1 cellular context compared by ENCODE assay signal in the genomic region with DNA sequence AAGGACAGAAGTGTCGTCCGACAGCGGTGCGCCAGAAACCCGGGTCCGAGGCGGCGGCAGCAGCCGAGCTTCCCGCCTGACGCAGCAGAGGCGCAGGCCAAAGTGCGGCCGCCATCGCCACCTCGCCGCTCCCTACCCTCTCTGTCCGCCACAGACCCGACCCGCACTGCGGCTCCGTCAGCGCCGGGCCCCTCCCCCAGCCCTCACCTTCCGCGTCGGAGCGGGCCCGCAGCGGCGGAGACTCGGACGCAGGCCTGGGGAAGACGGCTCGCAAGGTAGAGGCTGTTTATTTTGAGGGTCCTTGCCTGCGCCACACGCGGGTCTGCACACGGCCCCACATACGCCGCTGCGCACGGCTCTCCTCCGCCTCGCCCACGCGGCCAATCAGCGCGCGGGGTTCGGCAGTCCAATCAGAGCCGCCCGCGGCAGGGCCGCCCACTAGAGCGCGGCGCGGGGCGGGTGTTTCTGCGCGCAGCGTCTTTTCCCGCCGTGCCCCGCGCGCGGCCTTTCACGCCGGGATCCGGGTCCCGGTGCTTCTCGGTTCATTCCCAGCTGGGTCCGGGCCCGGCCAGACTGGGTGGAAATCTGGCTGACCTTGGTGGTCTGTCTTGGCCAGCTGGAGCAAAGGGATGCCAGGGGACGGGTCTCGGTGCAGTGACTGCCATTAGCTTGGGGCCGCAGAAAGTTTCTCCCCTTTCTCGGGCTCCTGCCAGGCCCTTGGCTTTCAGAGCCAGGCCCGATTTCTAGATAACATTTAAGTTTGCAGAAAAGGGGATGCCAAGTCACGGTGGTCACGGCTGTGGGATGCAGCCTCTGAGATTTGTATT.
TF ChIP-seq lines count a peak whose summit lies in the region.

A gene (minus strand): TSS at position 328 of the 827 bp plus-strand sequence. CDS start 12,139 bp downstream, outside the sequence.

TF ChIP-seq in K562, 482 proteins besides CTCF, POLR2A, EP300 and RAD21 (continued from another document and continues in another):
- TF ChIP-seq, protein P1, sequence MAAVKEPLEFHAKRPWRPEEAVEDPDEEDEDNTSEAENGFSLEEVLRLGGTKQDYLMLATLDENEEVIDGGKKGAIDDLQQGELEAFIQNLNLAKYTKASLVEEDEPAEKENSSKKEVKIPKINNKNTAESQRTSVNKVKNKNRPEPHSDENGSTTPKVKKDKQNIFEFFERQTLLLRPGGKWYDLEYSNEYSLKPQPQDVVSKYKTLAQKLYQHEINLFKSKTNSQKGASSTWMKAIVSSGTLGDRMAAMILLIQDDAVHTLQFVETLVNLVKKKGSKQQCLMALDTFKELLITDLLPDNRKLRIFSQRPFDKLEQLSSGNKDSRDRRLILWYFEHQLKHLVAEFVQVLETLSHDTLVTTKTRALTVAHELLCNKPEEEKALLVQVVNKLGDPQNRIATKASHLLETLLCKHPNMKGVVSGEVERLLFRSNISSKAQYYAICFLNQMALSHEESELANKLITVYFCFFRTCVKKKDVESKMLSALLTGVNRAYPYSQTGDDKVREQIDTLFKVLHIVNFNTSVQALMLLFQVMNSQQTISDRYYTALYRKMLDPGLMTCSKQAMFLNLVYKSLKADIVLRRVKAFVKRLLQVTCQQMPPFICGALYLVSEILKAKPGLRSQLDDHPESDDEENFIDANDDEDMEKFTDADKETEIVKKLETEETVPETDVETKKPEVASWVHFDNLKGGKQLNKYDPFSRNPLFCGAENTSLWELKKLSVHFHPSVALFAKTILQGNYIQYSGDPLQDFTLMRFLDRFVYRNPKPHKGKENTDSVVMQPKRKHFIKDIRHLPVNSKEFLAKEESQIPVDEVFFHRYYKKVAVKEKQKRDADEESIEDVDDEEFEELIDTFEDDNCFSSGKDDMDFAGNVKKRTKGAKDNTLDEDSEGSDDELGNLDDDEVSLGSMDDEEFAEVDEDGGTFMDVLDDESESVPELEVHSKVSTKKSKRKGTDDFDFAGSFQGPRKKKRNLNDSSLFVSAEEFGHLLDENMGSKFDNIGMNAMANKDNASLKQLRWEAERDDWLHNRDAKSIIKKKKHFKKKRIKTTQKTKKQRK (IDR thresholded peaks at IDR 0.05; ENCODE audit: borderline replicate concordance, low read depth, low read length), result no peak
- TF ChIP-seq HDAC2 (IDR thresholded peaks at IDR 0.05) (0 out of 2 replicates have a peak, but pooled peaks have one; percentile 24), PHTF2 (CRISPR knock-in tag; IDR thresholded peaks at IDR 0.05) (no peak), CREB1 (IDR thresholded peaks at IDR 0.05) (no peak), CREB1 (CRISPR knock-in tag; IDR thresholded peaks at IDR 0.05) (peak; percentile 53; the same call in 1 of the 2 replicates), NFIX (CRISPR knock-in tag; IDR thresholded peaks at IDR 0.05; ENCODE audit: low read depth) (no peak), POLR2B (IDR thresholded peaks at IDR 0.05; ENCODE audit: low read depth, partially characterized antibody) (peak; percentile 89), POLR3A (IDR thresholded peaks at IDR 0.05; ENCODE audit: borderline replicate concordance, extremely low read depth, insufficient read depth, insufficient read length) (no peak), ZNF445 (CRISPR knock-in tag; IDR thresholded peaks at IDR 0.05; ENCODE audit: low read depth) (no peak), CAMTA2 (CRISPR knock-in tag; conservative IDR thresholded peaks at IDR 0.05) (no peak), MIER1 (IDR thresholded peaks at IDR 0.05; ENCODE audit: low read depth) (no peak), MCM2 (IDR thresholded peaks at IDR 0.05; ENCODE audit: low read depth) (no peak), JUNB (CRISPR knock-in tag; conservative IDR thresholded peaks at IDR 0.05) (no peak), POLR2AphosphoS5 (IDR thresholded peaks at IDR 0.05; ENCODE audit: control insufficient read depth, insufficient read depth, low read depth, low read length) (peak; percentile 85), KLF10 (CRISPR knock-in tag; IDR thresholded peaks at IDR 0.05) (no peak), ZNF174 (CRISPR knock-in tag; IDR thresholded peaks at IDR 0.05) (no peak), SAP30 (IDR thresholded peaks at IDR 0.05; ENCODE audit: borderline replicate concordance, insufficient read depth, low read depth, low read length, poor library complexity, severe bottlenecking) (no peak), XRCC3 (IDR thresholded peaks at IDR 0.05) (no peak), ZC3H4 (CRISPR knock-in tag; IDR thresholded peaks at IDR 0.05; ENCODE audit: borderline replicate concordance) (no peak; the same call in 1 of the 2 replicates), ELF4 (CRISPR knock-in tag; IDR thresholded peaks at IDR 0.05) (no peak), CSDE1 (IDR thresholded peaks at IDR 0.05) (no peak), NRF1 (conservative IDR thresholded peaks at IDR 0.05 in 1 of 2, IDR thresholded peaks at IDR 0.05 in 1 of 2) (peak; percentile 92 to 93), HDAC1 (IDR thresholded peaks at IDR 0.05) (peak in 1 of 2 experiments; percentile 41; a peak in 1 of 4 replicates), TEAD4 (IDR thresholded peaks at IDR 0.05; ENCODE audit: low read length) (no peak), TEAD4 (CRISPR knock-in tag; IDR thresholded peaks at IDR 0.05; ENCODE audit: borderline replicate concordance) (peak; percentile 65; the same call in 1 of the 2 replicates), GTF2E2 (tag; IDR thresholded peaks at IDR 0.05) (peak; percentile 82), PRPF4 (IDR thresholded peaks at IDR 0.05; ENCODE audit: insufficient read depth, low read depth, low read length, poor library complexity, severe bottlenecking) (peak; percentile 82), SREBF1 (IDR thresholded peaks at IDR 0.05; ENCODE audit: borderline replicate concordance, low read depth, low read length) (no peak)
- TF ChIP-seq, protein P2, sequence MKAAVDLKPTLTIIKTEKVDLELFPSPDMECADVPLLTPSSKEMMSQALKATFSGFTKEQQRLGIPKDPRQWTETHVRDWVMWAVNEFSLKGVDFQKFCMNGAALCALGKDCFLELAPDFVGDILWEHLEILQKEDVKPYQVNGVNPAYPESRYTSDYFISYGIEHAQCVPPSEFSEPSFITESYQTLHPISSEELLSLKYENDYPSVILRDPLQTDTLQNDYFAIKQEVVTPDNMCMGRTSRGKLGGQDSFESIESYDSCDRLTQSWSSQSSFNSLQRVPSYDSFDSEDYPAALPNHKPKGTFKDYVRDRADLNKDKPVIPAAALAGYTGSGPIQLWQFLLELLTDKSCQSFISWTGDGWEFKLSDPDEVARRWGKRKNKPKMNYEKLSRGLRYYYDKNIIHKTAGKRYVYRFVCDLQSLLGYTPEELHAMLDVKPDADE (conservative IDR thresholded peaks at IDR 0.05; ENCODE audit: control insufficient read depth, low read depth, low read length), result peak; percentile 69; the same call in 1 of the 2 replicates
- TF ChIP-seq, protein P3, sequence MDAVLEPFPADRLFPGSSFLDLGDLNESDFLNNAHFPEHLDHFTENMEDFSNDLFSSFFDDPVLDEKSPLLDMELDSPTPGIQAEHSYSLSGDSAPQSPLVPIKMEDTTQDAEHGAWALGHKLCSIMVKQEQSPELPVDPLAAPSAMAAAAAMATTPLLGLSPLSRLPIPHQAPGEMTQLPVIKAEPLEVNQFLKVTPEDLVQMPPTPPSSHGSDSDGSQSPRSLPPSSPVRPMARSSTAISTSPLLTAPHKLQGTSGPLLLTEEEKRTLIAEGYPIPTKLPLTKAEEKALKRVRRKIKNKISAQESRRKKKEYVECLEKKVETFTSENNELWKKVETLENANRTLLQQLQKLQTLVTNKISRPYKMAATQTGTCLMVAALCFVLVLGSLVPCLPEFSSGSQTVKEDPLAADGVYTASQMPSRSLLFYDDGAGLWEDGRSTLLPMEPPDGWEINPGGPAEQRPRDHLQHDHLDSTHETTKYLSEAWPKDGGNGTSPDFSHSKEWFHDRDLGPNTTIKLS (IDR thresholded peaks at IDR 0.05; ENCODE audit: borderline replicate concordance, low read depth), result no peak
- TF ChIP-seq, protein P4, sequence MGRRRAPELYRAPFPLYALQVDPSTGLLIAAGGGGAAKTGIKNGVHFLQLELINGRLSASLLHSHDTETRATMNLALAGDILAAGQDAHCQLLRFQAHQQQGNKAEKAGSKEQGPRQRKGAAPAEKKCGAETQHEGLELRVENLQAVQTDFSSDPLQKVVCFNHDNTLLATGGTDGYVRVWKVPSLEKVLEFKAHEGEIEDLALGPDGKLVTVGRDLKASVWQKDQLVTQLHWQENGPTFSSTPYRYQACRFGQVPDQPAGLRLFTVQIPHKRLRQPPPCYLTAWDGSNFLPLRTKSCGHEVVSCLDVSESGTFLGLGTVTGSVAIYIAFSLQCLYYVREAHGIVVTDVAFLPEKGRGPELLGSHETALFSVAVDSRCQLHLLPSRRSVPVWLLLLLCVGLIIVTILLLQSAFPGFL (CRISPR knock-in tag; IDR thresholded peaks at IDR 0.05), result no peak
- TF ChIP-seq, protein P5, sequence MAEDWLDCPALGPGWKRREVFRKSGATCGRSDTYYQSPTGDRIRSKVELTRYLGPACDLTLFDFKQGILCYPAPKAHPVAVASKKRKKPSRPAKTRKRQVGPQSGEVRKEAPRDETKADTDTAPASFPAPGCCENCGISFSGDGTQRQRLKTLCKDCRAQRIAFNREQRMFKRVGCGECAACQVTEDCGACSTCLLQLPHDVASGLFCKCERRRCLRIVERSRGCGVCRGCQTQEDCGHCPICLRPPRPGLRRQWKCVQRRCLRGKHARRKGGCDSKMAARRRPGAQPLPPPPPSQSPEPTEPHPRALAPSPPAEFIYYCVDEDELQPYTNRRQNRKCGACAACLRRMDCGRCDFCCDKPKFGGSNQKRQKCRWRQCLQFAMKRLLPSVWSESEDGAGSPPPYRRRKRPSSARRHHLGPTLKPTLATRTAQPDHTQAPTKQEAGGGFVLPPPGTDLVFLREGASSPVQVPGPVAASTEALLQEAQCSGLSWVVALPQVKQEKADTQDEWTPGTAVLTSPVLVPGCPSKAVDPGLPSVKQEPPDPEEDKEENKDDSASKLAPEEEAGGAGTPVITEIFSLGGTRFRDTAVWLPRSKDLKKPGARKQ (CRISPR knock-in tag; IDR thresholded peaks at IDR 0.05), result no peak
- TF ChIP-seq, protein P6, sequence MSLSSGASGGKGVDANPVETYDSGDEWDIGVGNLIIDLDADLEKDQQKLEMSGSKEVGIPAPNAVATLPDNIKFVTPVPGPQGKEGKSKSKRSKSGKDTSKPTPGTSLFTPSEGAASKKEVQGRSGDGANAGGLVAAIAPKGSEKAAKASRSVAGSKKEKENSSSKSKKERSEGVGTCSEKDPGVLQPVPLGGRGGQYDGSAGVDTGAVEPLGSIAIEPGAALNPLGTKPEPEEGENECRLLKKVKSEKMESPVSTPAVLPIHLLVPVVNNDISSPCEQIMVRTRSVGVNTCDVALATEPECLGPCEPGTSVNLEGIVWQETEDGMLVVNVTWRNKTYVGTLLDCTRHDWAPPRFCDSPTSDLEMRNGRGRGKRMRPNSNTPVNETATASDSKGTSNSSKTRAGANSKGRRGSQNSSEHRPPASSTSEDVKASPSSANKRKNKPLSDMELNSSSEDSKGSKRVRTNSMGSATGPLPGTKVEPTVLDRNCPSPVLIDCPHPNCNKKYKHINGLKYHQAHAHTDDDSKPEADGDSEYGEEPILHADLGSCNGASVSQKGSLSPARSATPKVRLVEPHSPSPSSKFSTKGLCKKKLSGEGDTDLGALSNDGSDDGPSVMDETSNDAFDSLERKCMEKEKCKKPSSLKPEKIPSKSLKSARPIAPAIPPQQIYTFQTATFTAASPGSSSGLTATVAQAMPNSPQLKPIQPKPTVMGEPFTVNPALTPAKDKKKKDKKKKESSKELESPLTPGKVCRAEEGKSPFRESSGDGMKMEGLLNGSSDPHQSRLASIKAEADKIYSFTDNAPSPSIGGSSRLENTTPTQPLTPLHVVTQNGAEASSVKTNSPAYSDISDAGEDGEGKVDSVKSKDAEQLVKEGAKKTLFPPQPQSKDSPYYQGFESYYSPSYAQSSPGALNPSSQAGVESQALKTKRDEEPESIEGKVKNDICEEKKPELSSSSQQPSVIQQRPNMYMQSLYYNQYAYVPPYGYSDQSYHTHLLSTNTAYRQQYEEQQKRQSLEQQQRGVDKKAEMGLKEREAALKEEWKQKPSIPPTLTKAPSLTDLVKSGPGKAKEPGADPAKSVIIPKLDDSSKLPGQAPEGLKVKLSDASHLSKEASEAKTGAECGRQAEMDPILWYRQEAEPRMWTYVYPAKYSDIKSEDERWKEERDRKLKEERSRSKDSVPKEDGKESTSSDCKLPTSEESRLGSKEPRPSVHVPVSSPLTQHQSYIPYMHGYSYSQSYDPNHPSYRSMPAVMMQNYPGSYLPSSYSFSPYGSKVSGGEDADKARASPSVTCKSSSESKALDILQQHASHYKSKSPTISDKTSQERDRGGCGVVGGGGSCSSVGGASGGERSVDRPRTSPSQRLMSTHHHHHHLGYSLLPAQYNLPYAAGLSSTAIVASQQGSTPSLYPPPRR (CRISPR knock-in tag; IDR thresholded peaks at IDR 0.05; ENCODE audit: borderline replicate concordance), result no peak
- TF ChIP-seq, protein P7, sequence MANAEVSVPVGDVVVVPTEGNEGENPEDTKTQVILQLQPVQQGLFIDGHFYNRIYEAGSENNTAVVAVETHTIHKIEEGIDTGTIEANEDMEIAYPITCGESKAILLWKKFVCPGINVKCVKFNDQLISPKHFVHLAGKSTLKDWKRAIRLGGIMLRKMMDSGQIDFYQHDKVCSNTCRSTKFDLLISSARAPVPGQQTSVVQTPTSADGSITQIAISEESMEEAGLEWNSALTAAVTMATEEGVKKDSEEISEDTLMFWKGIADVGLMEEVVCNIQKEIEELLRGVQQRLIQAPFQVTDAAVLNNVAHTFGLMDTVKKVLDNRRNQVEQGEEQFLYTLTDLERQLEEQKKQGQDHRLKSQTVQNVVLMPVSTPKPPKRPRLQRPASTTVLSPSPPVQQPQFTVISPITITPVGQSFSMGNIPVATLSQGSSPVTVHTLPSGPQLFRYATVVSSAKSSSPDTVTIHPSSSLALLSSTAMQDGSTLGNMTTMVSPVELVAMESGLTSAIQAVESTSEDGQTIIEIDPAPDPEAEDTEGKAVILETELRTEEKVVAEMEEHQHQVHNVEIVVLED (CRISPR knock-in tag; IDR thresholded peaks at IDR 0.05), result peak; percentile 84
- TF ChIP-seq, protein P8, sequence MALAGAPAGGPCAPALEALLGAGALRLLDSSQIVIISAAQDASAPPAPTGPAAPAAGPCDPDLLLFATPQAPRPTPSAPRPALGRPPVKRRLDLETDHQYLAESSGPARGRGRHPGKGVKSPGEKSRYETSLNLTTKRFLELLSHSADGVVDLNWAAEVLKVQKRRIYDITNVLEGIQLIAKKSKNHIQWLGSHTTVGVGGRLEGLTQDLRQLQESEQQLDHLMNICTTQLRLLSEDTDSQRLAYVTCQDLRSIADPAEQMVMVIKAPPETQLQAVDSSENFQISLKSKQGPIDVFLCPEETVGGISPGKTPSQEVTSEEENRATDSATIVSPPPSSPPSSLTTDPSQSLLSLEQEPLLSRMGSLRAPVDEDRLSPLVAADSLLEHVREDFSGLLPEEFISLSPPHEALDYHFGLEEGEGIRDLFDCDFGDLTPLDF (CRISPR knock-in tag; IDR thresholded peaks at IDR 0.05), result no peak
- TF ChIP-seq, protein P9, sequence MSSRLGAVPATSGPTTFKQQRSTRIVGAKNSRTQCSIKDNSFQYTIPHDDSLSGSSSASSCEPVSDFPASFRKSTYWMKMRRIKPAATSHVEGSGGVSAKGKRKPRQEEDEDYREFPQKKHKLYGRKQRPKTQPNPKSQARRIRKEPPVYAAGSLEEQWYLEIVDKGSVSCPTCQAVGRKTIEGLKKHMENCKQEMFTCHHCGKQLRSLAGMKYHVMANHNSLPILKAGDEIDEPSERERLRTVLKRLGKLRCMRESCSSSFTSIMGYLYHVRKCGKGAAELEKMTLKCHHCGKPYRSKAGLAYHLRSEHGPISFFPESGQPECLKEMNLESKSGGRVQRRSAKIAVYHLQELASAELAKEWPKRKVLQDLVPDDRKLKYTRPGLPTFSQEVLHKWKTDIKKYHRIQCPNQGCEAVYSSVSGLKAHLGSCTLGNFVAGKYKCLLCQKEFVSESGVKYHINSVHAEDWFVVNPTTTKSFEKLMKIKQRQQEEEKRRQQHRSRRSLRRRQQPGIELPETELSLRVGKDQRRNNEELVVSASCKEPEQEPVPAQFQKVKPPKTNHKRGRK (tag; IDR thresholded peaks at IDR 0.05), result no peak
- TF ChIP-seq, protein P10, sequence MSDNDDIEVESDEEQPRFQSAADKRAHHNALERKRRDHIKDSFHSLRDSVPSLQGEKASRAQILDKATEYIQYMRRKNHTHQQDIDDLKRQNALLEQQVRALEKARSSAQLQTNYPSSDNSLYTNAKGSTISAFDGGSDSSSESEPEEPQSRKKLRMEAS (CRISPR knock-in tag; IDR thresholded peaks at IDR 0.05), result peak; percentile 70
